Comparison of ENCODE assay signal across 1 cellular context in genomic region chr17:36544320-36545092, GRCh38.
TF ChIP-seq lines count a peak whose summit lies in the region.

Gene GGNBP2, plus strand, starts transcription at chr17:36544919. Its CDS starts 806 bp downstream, at chr17:36545725.

TF ChIP-seq in GM12878, 131 proteins besides CTCF, POLR2A, EP300 and RAD21 (continued from another document):
- peak; percentile 23; the same call in 1 of the 2 replicates for TF ChIP-seq HCFC1 (IDR thresholded peaks at IDR 0.05; ENCODE audit: low read length)
- TF ChIP-seq, protein P1, sequence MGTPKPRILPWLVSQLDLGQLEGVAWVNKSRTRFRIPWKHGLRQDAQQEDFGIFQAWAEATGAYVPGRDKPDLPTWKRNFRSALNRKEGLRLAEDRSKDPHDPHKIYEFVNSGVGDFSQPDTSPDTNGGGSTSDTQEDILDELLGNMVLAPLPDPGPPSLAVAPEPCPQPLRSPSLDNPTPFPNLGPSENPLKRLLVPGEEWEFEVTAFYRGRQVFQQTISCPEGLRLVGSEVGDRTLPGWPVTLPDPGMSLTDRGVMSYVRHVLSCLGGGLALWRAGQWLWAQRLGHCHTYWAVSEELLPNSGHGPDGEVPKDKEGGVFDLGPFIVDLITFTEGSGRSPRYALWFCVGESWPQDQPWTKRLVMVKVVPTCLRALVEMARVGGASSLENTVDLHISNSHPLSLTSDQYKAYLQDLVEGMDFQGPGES (IDR thresholded peaks at IDR 0.05): no peak
- TF ChIP-seq STAT3 (IDR thresholded peaks at IDR 0.05; ENCODE audit: low read depth, low read length): no peak
- peak; percentile 78 for TF ChIP-seq POLR2AphosphoS5 (IDR thresholded peaks at IDR 0.05; ENCODE audit: low read length)
- TF ChIP-seq BACH1 (IDR thresholded peaks at IDR 0.05; ENCODE audit: borderline replicate concordance): peak; percentile 55; the same call in 1 of the 2 replicates
- peak; percentile 64; the same call in 1 of the 2 replicates for TF ChIP-seq PML (IDR thresholded peaks at IDR 0.05; ENCODE audit: low read length)
- TF ChIP-seq MXI1 (IDR thresholded peaks at IDR 0.05; ENCODE audit: low read depth, low read length): peak; percentile 6; the same call in 1 of the 2 replicates
- TF ChIP-seq RBBP5 (conservative IDR thresholded peaks at IDR 0.05): no peak
- no peak; the same call in 1 of the 2 replicates for TF ChIP-seq RB1 (IDR thresholded peaks at IDR 0.05; ENCODE audit: borderline replicate concordance)
- peak; percentile 66; the same call in 1 of the 2 replicates for TF ChIP-seq TAF1 (IDR thresholded peaks at IDR 0.05; ENCODE audit: borderline replicate concordance, low read depth, low read length)
- 0 out of 4 replicates have a peak, but pooled peaks of 1 of the 2 experiments have one; percentile 8 for TF ChIP-seq IKZF2 (IDR thresholded peaks at IDR 0.05)
- TF ChIP-seq CHD2 (IDR thresholded peaks at IDR 0.05; ENCODE audit: borderline replicate concordance, low read depth, low read length): peak; percentile 97
- 0 out of 3 replicates have a peak, but pooled peaks of 1 of the 2 experiments have one; percentile 28 for TF ChIP-seq EGR1 (IDR thresholded peaks at IDR 0.05; ENCODE audit: borderline replicate concordance in 1 of 2, low read depth in 2 of 2, low read length in 2 of 2)
- TF ChIP-seq KLF5 (IDR thresholded peaks at IDR 0.05; ENCODE audit: partially characterized antibody): peak; percentile 35
- TF ChIP-seq CBFB (IDR thresholded peaks at IDR 0.05; ENCODE audit: low read depth): peak; percentile 35; the same call in 1 of the 2 replicates
- TF ChIP-seq TBL1XR1 (IDR thresholded peaks at IDR 0.05; ENCODE audit: low read depth, low read length): peak; percentile 20; the same call in 1 of the 2 replicates
- 0 out of 2 replicates have a peak, but pooled peaks have one; percentile 3 for TF ChIP-seq NR2C1 (IDR thresholded peaks at IDR 0.05)
- TF ChIP-seq ATF7 (IDR thresholded peaks at IDR 0.05; ENCODE audit: low read depth): 0 out of 2 replicates have a peak, but pooled peaks have one; percentile 10
- peak; percentile 19 for TF ChIP-seq HDAC6 (IDR thresholded peaks at IDR 0.05; ENCODE audit: unreplicated experiment)
- peak; percentile 21; the same call in 1 of the 3 replicates for TF ChIP-seq POU2F2 (IDR thresholded peaks at IDR 0.05; ENCODE audit: borderline replicate concordance, low read depth, low read length)
- TF ChIP-seq YY1 (IDR thresholded peaks at IDR 0.05; ENCODE audit: low read depth, low read length): 0 out of 2 replicates have a peak, but pooled peaks have one; percentile 38
- peak; percentile 55; the same call in 1 of the 2 replicates for TF ChIP-seq CREB1 (IDR thresholded peaks at IDR 0.05; ENCODE audit: low read depth)
- TF ChIP-seq IKZF1 (conservative IDR thresholded peaks at IDR 0.05): peak; percentile 99
- TF ChIP-seq, protein P2, sequence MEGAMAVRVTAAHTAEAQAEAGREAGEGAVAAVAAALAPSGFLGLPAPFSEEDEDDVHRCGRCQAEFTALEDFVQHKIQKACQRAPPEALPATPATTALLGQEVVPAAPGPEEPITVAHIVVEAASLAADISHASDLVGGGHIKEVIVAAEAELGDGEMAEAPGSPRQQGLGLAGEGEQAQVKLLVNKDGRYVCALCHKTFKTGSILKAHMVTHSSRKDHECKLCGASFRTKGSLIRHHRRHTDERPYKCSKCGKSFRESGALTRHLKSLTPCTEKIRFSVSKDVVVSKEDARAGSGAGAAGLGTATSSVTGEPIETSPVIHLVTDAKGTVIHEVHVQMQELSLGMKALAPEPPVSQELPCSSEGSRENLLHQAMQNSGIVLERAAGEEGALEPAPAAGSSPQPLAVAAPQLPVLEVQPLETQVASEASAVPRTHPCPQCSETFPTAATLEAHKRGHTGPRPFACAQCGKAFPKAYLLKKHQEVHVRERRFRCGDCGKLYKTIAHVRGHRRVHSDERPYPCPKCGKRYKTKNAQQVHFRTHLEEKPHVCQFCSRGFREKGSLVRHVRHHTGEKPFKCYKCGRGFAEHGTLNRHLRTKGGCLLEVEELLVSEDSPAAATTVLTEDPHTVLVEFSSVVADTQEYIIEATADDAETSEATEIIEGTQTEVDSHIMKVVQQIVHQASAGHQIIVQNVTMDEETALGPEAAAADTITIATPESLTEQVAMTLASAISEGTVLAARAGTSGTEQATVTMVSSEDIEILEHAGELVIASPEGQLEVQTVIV (IDR thresholded peaks at IDR 0.05; ENCODE audit: borderline replicate concordance, partially characterized antibody): no peak
- TF ChIP-seq, protein P3, sequence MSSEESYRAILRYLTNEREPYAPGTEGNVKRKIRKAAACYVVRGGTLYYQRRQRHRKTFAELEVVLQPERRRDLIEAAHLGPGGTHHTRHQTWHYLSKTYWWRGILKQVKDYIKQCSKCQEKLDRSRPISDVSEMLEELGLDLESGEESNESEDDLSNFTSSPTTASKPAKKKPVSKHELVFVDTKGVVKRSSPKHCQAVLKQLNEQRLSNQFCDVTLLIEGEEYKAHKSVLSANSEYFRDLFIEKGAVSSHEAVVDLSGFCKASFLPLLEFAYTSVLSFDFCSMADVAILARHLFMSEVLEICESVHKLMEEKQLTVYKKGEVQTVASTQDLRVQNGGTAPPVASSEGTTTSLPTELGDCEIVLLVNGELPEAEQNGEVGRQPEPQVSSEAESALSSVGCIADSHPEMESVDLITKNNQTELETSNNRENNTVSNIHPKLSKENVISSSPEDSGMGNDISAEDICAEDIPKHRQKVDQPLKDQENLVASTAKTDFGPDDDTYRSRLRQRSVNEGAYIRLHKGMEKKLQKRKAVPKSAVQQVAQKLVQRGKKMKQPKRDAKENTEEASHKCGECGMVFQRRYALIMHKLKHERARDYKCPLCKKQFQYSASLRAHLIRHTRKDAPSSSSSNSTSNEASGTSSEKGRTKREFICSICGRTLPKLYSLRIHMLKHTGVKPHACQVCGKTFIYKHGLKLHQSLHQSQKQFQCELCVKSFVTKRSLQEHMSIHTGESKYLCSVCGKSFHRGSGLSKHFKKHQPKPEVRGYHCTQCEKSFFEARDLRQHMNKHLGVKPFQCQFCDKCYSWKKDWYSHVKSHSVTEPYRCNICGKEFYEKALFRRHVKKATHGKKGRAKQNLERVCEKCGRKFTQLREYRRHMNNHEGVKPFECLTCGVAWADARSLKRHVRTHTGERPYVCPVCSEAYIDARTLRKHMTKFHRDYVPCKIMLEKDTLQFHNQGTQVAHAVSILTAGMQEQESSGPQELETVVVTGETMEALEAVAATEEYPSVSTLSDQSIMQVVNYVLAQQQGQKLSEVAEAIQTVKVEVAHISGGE (CRISPR knock-in tag; IDR thresholded peaks at IDR 0.05): no peak
- TF ChIP-seq SMC3 (IDR thresholded peaks at IDR 0.05; ENCODE audit: borderline replicate concordance, low read length): no peak
- peak; percentile 33; the same call in 1 of the 2 replicates for TF ChIP-seq NBN (IDR thresholded peaks at IDR 0.05)
- TF ChIP-seq, protein P4, sequence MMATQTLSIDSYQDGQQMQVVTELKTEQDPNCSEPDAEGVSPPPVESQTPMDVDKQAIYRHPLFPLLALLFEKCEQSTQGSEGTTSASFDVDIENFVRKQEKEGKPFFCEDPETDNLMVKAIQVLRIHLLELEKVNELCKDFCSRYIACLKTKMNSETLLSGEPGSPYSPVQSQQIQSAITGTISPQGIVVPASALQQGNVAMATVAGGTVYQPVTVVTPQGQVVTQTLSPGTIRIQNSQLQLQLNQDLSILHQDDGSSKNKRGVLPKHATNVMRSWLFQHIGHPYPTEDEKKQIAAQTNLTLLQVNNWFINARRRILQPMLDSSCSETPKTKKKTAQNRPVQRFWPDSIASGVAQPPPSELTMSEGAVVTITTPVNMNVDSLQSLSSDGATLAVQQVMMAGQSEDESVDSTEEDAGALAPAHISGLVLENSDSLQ (IDR thresholded peaks at IDR 0.05): peak; percentile 29; the same call in 1 of the 2 replicates
- TF ChIP-seq E2F4 (IDR thresholded peaks at IDR 0.05; ENCODE audit: low read depth, low read length): 0 out of 2 replicates have a peak, but pooled peaks have one; percentile 23
- TF ChIP-seq, protein P5, sequence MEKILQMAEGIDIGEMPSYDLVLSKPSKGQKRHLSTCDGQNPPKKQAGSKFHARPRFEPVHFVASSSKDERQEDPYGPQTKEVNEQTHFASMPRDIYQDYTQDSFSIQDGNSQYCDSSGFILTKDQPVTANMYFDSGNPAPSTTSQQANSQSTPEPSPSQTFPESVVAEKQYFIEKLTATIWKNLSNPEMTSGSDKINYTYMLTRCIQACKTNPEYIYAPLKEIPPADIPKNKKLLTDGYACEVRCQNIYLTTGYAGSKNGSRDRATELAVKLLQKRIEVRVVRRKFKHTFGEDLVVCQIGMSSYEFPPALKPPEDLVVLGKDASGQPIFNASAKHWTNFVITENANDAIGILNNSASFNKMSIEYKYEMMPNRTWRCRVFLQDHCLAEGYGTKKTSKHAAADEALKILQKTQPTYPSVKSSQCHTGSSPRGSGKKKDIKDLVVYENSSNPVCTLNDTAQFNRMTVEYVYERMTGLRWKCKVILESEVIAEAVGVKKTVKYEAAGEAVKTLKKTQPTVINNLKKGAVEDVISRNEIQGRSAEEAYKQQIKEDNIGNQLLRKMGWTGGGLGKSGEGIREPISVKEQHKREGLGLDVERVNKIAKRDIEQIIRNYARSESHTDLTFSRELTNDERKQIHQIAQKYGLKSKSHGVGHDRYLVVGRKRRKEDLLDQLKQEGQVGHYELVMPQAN (conservative IDR thresholded peaks at IDR 0.05): peak; percentile 22; the same call in 1 of the 2 replicates
